ENCODE assay signal across 10 cellular contexts in genomic region chr10:124449170-124450009, GRCh38. TPM values are rescaled to one million over a fixed set of nuclear protein-coding genes. Genes with fewer than 3 reads are reported as not detected.
A peak's percentile ranks its signal among the peaks of the same experiment; 100 is the strongest.
DNase-seq lines count a peak whose midpoint lies in the region; ATAC-seq, FAIRE-seq and TF ChIP-seq lines count a peak whose summit lies in the region.
"Had no signal": no experiment of that assay in that cellular context is flagged by ENCODE, and none has a peak within 500 bp of the region (broad histone marks: within the 10 kb centered on the region; RNA-seq: fewer than 3 reads in every experiment).

No MANE protein-coding gene starts in this region.

- peak overlapping the region; percentile 84 for H3K9ac ChIP-seq in mesendoderm (ENCODE audit: low read length)

- ATAC-seq in Right ventricle myocardium inferior (no peak), HG03460 (IDR thresholded peaks at IDR 0.05; ENCODE audit: unreplicated experiment) (no peak)

- intact Hi-C loops in left ventricle myocardium inferior (cut with micrococcal nuclease) (no loop called here), Right ventricle myocardium inferior (cut with DNase I) (no loop called here)

- H3K4me3 ChIP-seq in left ventricle myocardium inferior: peak overlapping the region; percentile 54
- peak overlapping the region; percentile 68 for H3K4me3 ChIP-seq in mesendoderm (ENCODE audit: low read length)
- H3K4me3 ChIP-seq in small intestine (ENCODE audit: low read depth in 1 of 2, low read length in 2 of 2): peak overlapping the region in 1 of 2 donors; percentile 37

- no peak overlapping the region for H2BK15ac ChIP-seq in mesendoderm (replicated peaks; ENCODE audit: low read depth)

- H4K8ac ChIP-seq in mesendoderm (ENCODE audit: low read depth, low read length): no peak overlapping the region

- H3K9me3 ChIP-seq in left ventricle myocardium inferior (replicated peaks): no peaks in the 10 kb centered on the region
- H3K9me3 ChIP-seq in small intestine (ENCODE audit: control insufficient read depth, low read depth): no peaks in the 10 kb centered on the region

- H3K27ac ChIP-seq in left ventricle myocardium inferior (replicated peaks) (no peak overlapping the region), mesendoderm (ENCODE audit: low read depth, low read length) (peak overlapping the region; percentile 77), small intestine (ENCODE audit: low read depth in 1 of 2, low read length in 1 of 2) (no peak overlapping the region)

- H3K18ac ChIP-seq in mesendoderm (ENCODE audit: low read length): peak overlapping the region; percentile 89

- TF ChIP-seq CTCF in left ventricle myocardium inferior (IDR thresholded peaks at IDR 0.05; ENCODE audit: borderline replicate concordance): no peak

- no peak for DNase-seq in left ventricle myocardium inferior
- no peak for DNase-seq in Right ventricle myocardium inferior (ENCODE audit: missing footprints)
- peak; percentile 20 for DNase-seq in astrocyte of the hippocampus (ENCODE audit: low read depth, low spot score)
- no peak for DNase-seq in mesendoderm
- no peak for DNase-seq in small intestine
- DNase-seq in SIG-M5 treated with dmso at 0.1 percent for 504 hours (lab: John Stamatoyannopoulos, UW; ENCODE audit: unreplicated experiment): no peak
- no peak for DNase-seq in NCI-H2029 treated with DMSO at 0.1 percent for 48 hours (lab: John Stamatoyannopoulos, UW)

- H4K5ac ChIP-seq in mesendoderm (ENCODE audit: low read length): no peak overlapping the region

- H3K27me3 ChIP-seq in left ventricle myocardium inferior (ENCODE audit: low read depth): peaks cover 100% of the 10 kb centered on the region
- H3K27me3 ChIP-seq in mesendoderm (ENCODE audit: insufficient read depth, low read length, poor library complexity): no peaks in the 10 kb centered on the region
- H3K27me3 ChIP-seq in small intestine (ENCODE audit: control insufficient read depth in 2 of 2, insufficient read depth in 2 of 2, low read length in 2 of 2): peaks cover 15 to 50% of the 10 kb centered on the region in 2 donors

- peak overlapping the region; percentile 28 for H3K4ac ChIP-seq in mesendoderm (ENCODE audit: low read depth, low read length)

- peak overlapping the region; percentile 39 for H2BK120ac ChIP-seq in mesendoderm (ENCODE audit: low read depth, low read length)

- H3K79me2 ChIP-seq in mesendoderm (ENCODE audit: control insufficient read depth, insufficient read depth, low read length): peaks cover 23% of the 10 kb centered on the region

- peak overlapping the region; percentile 41 for H3K4me2 ChIP-seq in mesendoderm (ENCODE audit: low read length)

- WGBS in mesendoderm (ENCODE audit: extremely low coverage, insufficient coverage, low lambda C conversion rate): no CpG with 5 or more reads among the region's 58 CpGs
- WGBS in small intestine, 3 donors: 2 to 3% (median 2%) methylated on average over 52 to 58 of the region's 58 CpGs

- no peak overlapping the region for H2AK5ac ChIP-seq in mesendoderm (ENCODE audit: low read length)

- H3K4me1 ChIP-seq in left ventricle myocardium inferior (peaks cover 32% of the 10 kb centered on the region), mesendoderm (ENCODE audit: control insufficient read depth, low read depth, low read length) (peaks cover 10% of the 10 kb centered on the region), small intestine (ENCODE audit: control insufficient read depth in 2 of 2, insufficient read depth in 1 of 2, low read depth in 1 of 2, low read length in 1 of 2) (peaks cover 2 to 3% of the 10 kb centered on the region in 2 donors)

- no peak for FAIRE-seq in small intestine (lab: Jason Lieb, UNC)
- FAIRE-seq: D721Med had no signal

- peak overlapping the region; percentile 88 for H3K56ac ChIP-seq in mesendoderm (ENCODE audit: low read length)

- H3K36me3 ChIP-seq in left ventricle myocardium inferior: no peaks in the 10 kb centered on the region
- no peaks in the 10 kb centered on the region for H3K36me3 ChIP-seq in mesendoderm (ENCODE audit: control insufficient read depth, insufficient read depth, low read length)
- no peaks in the 10 kb centered on the region for H3K36me3 ChIP-seq in small intestine (ENCODE audit: control insufficient read depth in 2 of 2, insufficient read depth in 2 of 2, low read length in 2 of 2)

- peak overlapping the region; percentile 83 for H3K23ac ChIP-seq in mesendoderm (ENCODE audit: low read length)

- H2BK5ac ChIP-seq in mesendoderm (ENCODE audit: low read length): peak overlapping the region; percentile 56

- peaks cover 5% of the 10 kb centered on the region for H3K79me1 ChIP-seq in mesendoderm (ENCODE audit: low read length)

RNA-seq across cellular contexts. Expression of gene NKX1-2, which starts 0.4 kb away (rescaled TPM):
- total RNA-seq in left ventricle myocardium inferior (not detected), Right ventricle myocardium inferior (not detected)
- 53.0 TPM for polyA plus RNA-seq in mesendoderm (2013, experiment 1 of 2)
- polyA plus RNA-seq in mesendoderm (2013, experiment 2 of 2): 54.5 TPM
- under 1 TPM in 1 of 3 donors, not detected in 2; 0.06 TPM for polyA plus RNA-seq in small intestine
- total RNA-seq: T-helper 2 cell treated with Interferon-gamma antibody and Interleukin-4, amounts not matched to agents 100 ng/mL and 5 ng/mL, for 36 hours had no signal

RNA-seq across cellular contexts. Expression of gene LHPP, which starts 12.2 kb away (rescaled TPM):
- total RNA-seq in left ventricle myocardium inferior: 7.6 TPM
- 5.8 TPM for total RNA-seq in Right ventricle myocardium inferior
- polyA plus RNA-seq in mesendoderm (2013, experiment 1 of 2): 8.5 TPM
- 8.8 TPM for polyA plus RNA-seq in mesendoderm (2013, experiment 2 of 2)
- polyA plus RNA-seq in small intestine: 10 to 100 TPM; 17.2 to 36.5 (median 33.5) TPM

RNA-seq across cellular contexts. Expression of gene OAT, which starts 30.7 kb away (rescaled TPM):
- total RNA-seq in left ventricle myocardium inferior (24.3 TPM), Right ventricle myocardium inferior (27.3 TPM)
- polyA plus RNA-seq in mesendoderm (2013, experiment 1 of 2): 98.1 TPM
- 97.6 TPM for polyA plus RNA-seq in mesendoderm (2013, experiment 2 of 2)
- 1,000 to 10,000 TPM in 1 of 3 donors, 100 to 1,000 TPM in 2; 247 to 1,393 (median 653) TPM for polyA plus RNA-seq in small intestine
